In genomic region chr22:32781695-32782094, GRCh38 we compare ENCODE assay signal across 19 cellular contexts. TPM values are rescaled to one million over a fixed set of nuclear protein-coding genes. Genes with fewer than 3 reads are reported as not detected.
DNase-seq lines count a peak whose midpoint lies in the region; ATAC-seq, FAIRE-seq and TF ChIP-seq lines count a peak whose summit lies in the region.
"Had no signal": no experiment of that assay in that cellular context is flagged by ENCODE, and none has a peak within 500 bp of the region (broad histone marks: within the 10 kb centered on the region; RNA-seq: fewer than 3 reads in every experiment).

No MANE protein-coding gene starts in this region.

- no peak for TF ChIP-seq POLR2A in vagina (IDR thresholded peaks at IDR 0.05)

- H3K27ac ChIP-seq in vagina, result peak overlapping the region; percentile 81
- H3K27ac ChIP-seq: C4-2B had no signal

- H3K27me3 ChIP-seq in vagina, result no peaks in the 10 kb centered on the region

- no peaks in the 10 kb centered on the region for H3K27me3 Mint-ChIP-seq in mesothelial cell of epicardium (ENCODE audit: low read depth)

- ATAC-seq in Right ventricle myocardium superior (ENCODE audit: poor library complexity) (peak; percentile 27), HG03521 (IDR thresholded peaks at IDR 0.05; ENCODE audit: unreplicated experiment) (no peak)
- ATAC-seq: GM12878, PC-3 had no signal

- no peak for DNase-seq in Right ventricle myocardium superior
- DNase-seq in cardiac septum (ENCODE audit: low spot score), result no peak
- peak; percentile 74 for DNase-seq in fibroblast of peridontal ligament (ENCODE audit: extremely low read depth)
- no peak for DNase-seq in mesothelial cell of epicardium (ENCODE audit: low spot score in 2 of 2, unreplicated experiment in 2 of 2)
- no peak for DNase-seq in vagina (ENCODE audit: extremely low spot score in 2 of 2)
- DNase-seq in NCI-H2196 treated with DMSO at 0.1 percent for 48 hours (lab: John Stamatoyannopoulos, UW; ENCODE audit: unreplicated experiment), result no peak
- DNase-seq in RCC 7860 (ENCODE audit: low spot score), result no peak
- DNase-seq: DMS53; NCI-H146; NCI-H2081 treated with DMSO at 0.1 percent for 48 hours; NCI-H345; NCI-H526 treated with DMSO at 0.1 percent for 48 hours; NK-92 treated with Interleukin-12 subunit alpha and Interleukin-12 subunit beta, amount 100 ng/mL, for 24 hours; PC-3 had no signal

- H3K4me1 Mint-ChIP-seq in mesothelial cell of epicardium, result peaks cover 22% of the 10 kb centered on the region

- no peaks in the 10 kb centered on the region for H3K9me3 Mint-ChIP-seq in mesothelial cell of epicardium

- peak overlapping the region; percentile 45 for H3K27ac Mint-ChIP-seq in mesothelial cell of epicardium

- FAIRE-seq in RCC 7860 (lab: Jason Lieb, UNC), result no peak
- FAIRE-seq: GM12878, GM18507 had no signal

- no peak overlapping the region for H3K4me3 ChIP-seq in vagina
- H3K4me3 ChIP-seq: GM12878, HAP-1 had no signal

- peaks cover 8% of the 10 kb centered on the region for H3K4me1 ChIP-seq in vagina
- H3K4me1 ChIP-seq: HAP-1 had no signal

- H3K4me3 Mint-ChIP-seq in mesothelial cell of epicardium, result no peak overlapping the region

- H3K36me3 Mint-ChIP-seq in mesothelial cell of epicardium, result peaks cover 3% of the 10 kb centered on the region

- no peaks in the 10 kb centered on the region for H3K36me3 ChIP-seq in vagina
- H3K36me3 ChIP-seq: HAP-1 had no signal

- intact Hi-C loops in Right ventricle myocardium superior (cut with DNase I) (no loop called here), cardiac septum (cut with DNase I) (no loop called here), vagina (cut with DNase I) (no loop called here)

- TF ChIP-seq CTCF in mesothelial cell of epicardium (IDR thresholded peaks at IDR 0.05; ENCODE audit: unreplicated experiment) (no peak), vagina (IDR thresholded peaks at IDR 0.05) (no peak)

- no peaks in the 10 kb centered on the region for H3K9me3 ChIP-seq in vagina
- H3K9me3 ChIP-seq: HAP-1 had no signal

RNA-seq across cellular contexts. Expression of gene TIMP3, which starts 19.8 kb away (rescaled TPM):
- total RNA-seq in Right ventricle myocardium superior, result 266 TPM
- 116 TPM for total RNA-seq in cardiac septum
- 65.9 to 68.2 TPM (median 67.2 TPM) in 3 replicates for total RNA-seq in mesothelial cell of epicardium
- 262 TPM for total RNA-seq in vagina
- total RNA-seq: PC-3 had no signal
